ENCODE assay signal across 16 cellular contexts in genomic region chr1:3211996-3212395, GRCh38.
"Had no signal": no experiment of that assay in that cellular context is flagged by ENCODE, and none has a peak within 500 bp of the region (broad histone marks: within the 10 kb centered on the region; RNA-seq: fewer than 3 reads in every experiment).

No MANE protein-coding gene starts in this region.

- H3K27me3 ChIP-seq: pancreas had no signal

- H3K4me1 Mint-ChIP-seq: T-cell had no signal

- H3K4me3 ChIP-seq: pancreas, stomach had no signal

- H3K4me3 Mint-ChIP-seq: activated naive CD8-positive, alpha-beta T cell; nephron; T-cell had no signal

- H3K9me3 ChIP-seq: pancreas, stomach had no signal

- H3K36me3 ChIP-seq: pancreas, stomach had no signal

- ATAC-seq: activated CD4-positive, CD25-positive, alpha-beta regulatory T cell treated with anti-CD3 and anti-CD28 coated beads, Interleukin-2, amount 50 U/mL, for 24 hours; pancreas; T-cell had no signal

- H3K27ac Mint-ChIP-seq: activated naive CD8-positive, alpha-beta T cell; nephron; T-cell had no signal

- H3K36me3 Mint-ChIP-seq: activated naive CD8-positive, alpha-beta T cell; T-cell had no signal

- DNase-seq: activated CD4-positive, alpha-beta T cell treated with anti-CD3 and anti-CD28 coated beads, Interleukin-2, amount 50 U/mL, for 1 hour; activated CD8-positive, alpha-beta memory T cell treated with anti-CD3 and anti-CD28 coated beads for 24 hours; activated gamma-delta T cell treated with Interleukin-2 at 50 U/mL for 16 hours; amniotic stem cell; kidney glomerular epithelial cell; mesendoderm; pancreas; retina; stimulated activated CD4-positive, alpha-beta T cell treated with anti-CD3 and anti-CD28 coated beads, Interleukin-12 subunit alpha, Interleukin-12 subunit beta, amount 100 ng/mL, for 4 hours; stimulated activated CD4-positive, alpha-beta T cell treated with anti-CD3 and anti-CD28 coated beads, Interleukin-2, amount 100 ng/mL, for 24 hours; stomach; T-cell; T-helper 9 cell had no signal

- H3K9me3 Mint-ChIP-seq: nephron, T-cell had no signal

- H3K27ac ChIP-seq: pancreas had no signal
